1 cellular context compared by ENCODE assay signal in the genomic region with DNA sequence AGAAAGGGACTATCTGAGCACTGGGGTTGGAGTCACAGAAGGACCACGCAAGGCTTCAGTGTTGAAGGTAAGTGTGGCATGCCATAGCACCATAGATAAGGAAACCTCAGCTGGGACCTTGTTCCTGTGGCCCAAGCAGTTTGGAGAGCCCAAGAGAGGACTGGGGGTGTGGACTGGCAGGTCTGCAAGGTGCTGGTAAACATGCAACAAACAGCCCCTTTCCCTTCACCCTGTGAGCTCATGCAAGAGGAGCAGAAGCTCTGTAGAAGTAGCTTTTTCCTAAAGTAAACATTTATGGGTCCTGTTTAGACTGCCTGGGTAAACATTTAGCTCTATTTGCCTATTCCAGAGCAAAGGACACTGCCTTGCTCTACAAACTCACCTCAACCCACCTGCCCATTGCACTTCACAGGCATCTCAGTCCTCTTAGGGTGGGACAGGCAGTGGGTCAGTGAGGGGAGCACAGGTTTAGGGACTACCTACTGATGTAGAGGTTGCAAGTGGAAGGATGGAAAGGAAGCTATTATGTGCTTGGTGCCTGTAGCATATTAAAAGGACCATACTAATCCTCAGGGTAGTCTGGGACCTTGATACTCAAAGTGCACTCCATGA.
TF ChIP-seq lines count a peak whose summit lies in the region.

No MANE protein-coding gene starts in this region.

TF ChIP-seq in HepG2, 621 proteins besides CTCF, POLR2A, EP300 and RAD21 (continued from another document and continues in another):
- TF ChIP-seq, protein P1, sequence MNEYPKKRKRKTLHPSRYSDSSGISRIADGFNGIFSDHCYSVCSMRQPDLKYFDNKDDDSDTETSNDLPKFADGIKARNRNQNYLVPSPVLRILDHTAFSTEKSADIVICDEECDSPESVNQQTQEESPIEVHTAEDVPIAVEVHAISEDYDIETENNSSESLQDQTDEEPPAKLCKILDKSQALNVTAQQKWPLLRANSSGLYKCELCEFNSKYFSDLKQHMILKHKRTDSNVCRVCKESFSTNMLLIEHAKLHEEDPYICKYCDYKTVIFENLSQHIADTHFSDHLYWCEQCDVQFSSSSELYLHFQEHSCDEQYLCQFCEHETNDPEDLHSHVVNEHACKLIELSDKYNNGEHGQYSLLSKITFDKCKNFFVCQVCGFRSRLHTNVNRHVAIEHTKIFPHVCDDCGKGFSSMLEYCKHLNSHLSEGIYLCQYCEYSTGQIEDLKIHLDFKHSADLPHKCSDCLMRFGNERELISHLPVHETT (CRISPR knock-in tag; conservative IDR thresholded peaks at IDR 0.05): no peak
- TF ChIP-seq MLLT10 (CRISPR knock-in tag; IDR thresholded peaks at IDR 0.05): no peak
- TF ChIP-seq ZNF772 (CRISPR knock-in tag; IDR thresholded peaks at IDR 0.05): peak; percentile 90
- 0 out of 2 replicates have a peak, but pooled peaks have one; percentile 4 for TF ChIP-seq NFYC (CRISPR knock-in tag; IDR thresholded peaks at IDR 0.05)
- TF ChIP-seq BCL6 (CRISPR knock-in tag; IDR thresholded peaks at IDR 0.05): peak; percentile 62; the same call in 1 of the 2 replicates
- peak; percentile 71; the same call in 1 of the 2 replicates for TF ChIP-seq ZNF264 (CRISPR knock-in tag; IDR thresholded peaks at IDR 0.05)
- no peak for TF ChIP-seq NR0B2 (CRISPR knock-in tag; IDR thresholded peaks at IDR 0.05)
- TF ChIP-seq ZBTB37 (CRISPR knock-in tag; IDR thresholded peaks at IDR 0.05): 0 out of 2 replicates have a peak, but pooled peaks have one; percentile 53
- no peak for TF ChIP-seq AHR (CRISPR knock-in tag; IDR thresholded peaks at IDR 0.05)
- peak; percentile 68 for TF ChIP-seq KAT8 (CRISPR knock-in tag; IDR thresholded peaks at IDR 0.05)
- TF ChIP-seq ETV5 (CRISPR knock-in tag; IDR thresholded peaks at IDR 0.05; ENCODE audit: borderline replicate concordance): no peak; the same call in 1 of the 2 replicates
- no peak for TF ChIP-seq SP2 (CRISPR knock-in tag; IDR thresholded peaks at IDR 0.05)
- no peak for TF ChIP-seq ZNF383 (CRISPR knock-in tag; IDR thresholded peaks at IDR 0.05; ENCODE audit: borderline replicate concordance)
- TF ChIP-seq PAF1 (CRISPR knock-in tag; IDR thresholded peaks at IDR 0.05): no peak
- TF ChIP-seq, protein P2, sequence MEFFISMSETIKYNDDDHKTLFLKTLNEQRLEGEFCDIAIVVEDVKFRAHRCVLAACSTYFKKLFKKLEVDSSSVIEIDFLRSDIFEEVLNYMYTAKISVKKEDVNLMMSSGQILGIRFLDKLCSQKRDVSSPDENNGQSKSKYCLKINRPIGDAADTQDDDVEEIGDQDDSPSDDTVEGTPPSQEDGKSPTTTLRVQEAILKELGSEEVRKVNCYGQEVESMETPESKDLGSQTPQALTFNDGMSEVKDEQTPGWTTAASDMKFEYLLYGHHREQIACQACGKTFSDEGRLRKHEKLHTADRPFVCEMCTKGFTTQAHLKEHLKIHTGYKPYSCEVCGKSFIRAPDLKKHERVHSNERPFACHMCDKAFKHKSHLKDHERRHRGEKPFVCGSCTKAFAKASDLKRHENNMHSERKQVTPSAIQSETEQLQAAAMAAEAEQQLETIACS (CRISPR knock-in tag; IDR thresholded peaks at IDR 0.05): no peak
- no peak for TF ChIP-seq ZKSCAN1 (IDR thresholded peaks at IDR 0.05; ENCODE audit: low read length)
- no peak for TF ChIP-seq SNAPC2 (CRISPR knock-in tag; IDR thresholded peaks at IDR 0.05)
- TF ChIP-seq CEBPG (CRISPR knock-in tag; IDR thresholded peaks at IDR 0.05): peak; percentile 42; the same call in 1 of the 2 replicates
- TF ChIP-seq TIGD3 (CRISPR knock-in tag; IDR thresholded peaks at IDR 0.05; ENCODE audit: borderline replicate concordance): no peak
- TF ChIP-seq PRDM4 (CRISPR knock-in tag; IDR thresholded peaks at IDR 0.05; ENCODE audit: borderline replicate concordance): no peak
- TF ChIP-seq ZFX (CRISPR knock-in tag; IDR thresholded peaks at IDR 0.05; ENCODE audit: low read depth): peak; percentile 27; the same call in 1 of the 2 replicates
- no peak for TF ChIP-seq HNRNPH1 (optimal IDR thresholded peaks at IDR 0.05; ENCODE audit: low read depth, low read length)
- peak; percentile 92 for TF ChIP-seq ZNF629 (CRISPR knock-in tag; conservative IDR thresholded peaks at IDR 0.05)
- no peak for TF ChIP-seq PRPF4 (IDR thresholded peaks at IDR 0.05; ENCODE audit: low read depth, low read length, poor library complexity, severe bottlenecking)
- TF ChIP-seq MED13 (CRISPR knock-in tag; IDR thresholded peaks at IDR 0.05): no peak
- TF ChIP-seq, protein P3, sequence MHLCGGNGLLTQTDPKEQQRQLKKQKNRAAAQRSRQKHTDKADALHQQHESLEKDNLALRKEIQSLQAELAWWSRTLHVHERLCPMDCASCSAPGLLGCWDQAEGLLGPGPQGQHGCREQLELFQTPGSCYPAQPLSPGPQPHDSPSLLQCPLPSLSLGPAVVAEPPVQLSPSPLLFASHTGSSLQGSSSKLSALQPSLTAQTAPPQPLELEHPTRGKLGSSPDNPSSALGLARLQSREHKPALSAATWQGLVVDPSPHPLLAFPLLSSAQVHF (CRISPR knock-in tag; IDR thresholded peaks at IDR 0.05): no peak
- TF ChIP-seq REXO4 (CRISPR knock-in tag; IDR thresholded peaks at IDR 0.05; ENCODE audit: borderline replicate concordance): no peak
- peak; percentile 47; the same call in 1 of the 2 replicates for TF ChIP-seq EED (CRISPR knock-in tag; IDR thresholded peaks at IDR 0.05)
- TF ChIP-seq TAF15 (IDR thresholded peaks at IDR 0.05; ENCODE audit: low read depth, low read length, poor library complexity, severe bottlenecking): no peak
- peak; percentile 91 for TF ChIP-seq ZNF263 (CRISPR knock-in tag; IDR thresholded peaks at IDR 0.05)
- TF ChIP-seq GMEB1 (CRISPR knock-in tag; IDR thresholded peaks at IDR 0.05; ENCODE audit: borderline replicate concordance): peak; percentile 43; the same call in 1 of the 2 replicates
- no peak for TF ChIP-seq ZBTB42 (CRISPR knock-in tag; IDR thresholded peaks at IDR 0.05)
- TF ChIP-seq POLR2G (IDR thresholded peaks at IDR 0.05; ENCODE audit: low read depth, low read length): no peak
- no peak for TF ChIP-seq BHLHE40 (IDR thresholded peaks at IDR 0.05; ENCODE audit: low read length)
- TF ChIP-seq, protein P4, sequence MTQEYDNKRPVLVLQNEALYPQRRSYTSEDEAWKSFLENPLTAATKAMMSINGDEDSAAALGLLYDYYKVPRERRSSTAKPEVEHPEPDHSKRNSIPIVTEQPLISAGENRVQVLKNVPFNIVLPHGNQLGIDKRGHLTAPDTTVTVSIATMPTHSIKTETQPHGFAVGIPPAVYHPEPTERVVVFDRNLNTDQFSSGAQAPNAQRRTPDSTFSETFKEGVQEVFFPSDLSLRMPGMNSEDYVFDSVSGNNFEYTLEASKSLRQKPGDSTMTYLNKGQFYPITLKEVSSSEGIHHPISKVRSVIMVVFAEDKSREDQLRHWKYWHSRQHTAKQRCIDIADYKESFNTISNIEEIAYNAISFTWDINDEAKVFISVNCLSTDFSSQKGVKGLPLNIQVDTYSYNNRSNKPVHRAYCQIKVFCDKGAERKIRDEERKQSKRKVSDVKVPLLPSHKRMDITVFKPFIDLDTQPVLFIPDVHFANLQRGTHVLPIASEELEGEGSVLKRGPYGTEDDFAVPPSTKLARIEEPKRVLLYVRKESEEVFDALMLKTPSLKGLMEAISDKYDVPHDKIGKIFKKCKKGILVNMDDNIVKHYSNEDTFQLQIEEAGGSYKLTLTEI (CRISPR knock-in tag; conservative IDR thresholded peaks at IDR 0.05): no peak
- TF ChIP-seq, protein P5, sequence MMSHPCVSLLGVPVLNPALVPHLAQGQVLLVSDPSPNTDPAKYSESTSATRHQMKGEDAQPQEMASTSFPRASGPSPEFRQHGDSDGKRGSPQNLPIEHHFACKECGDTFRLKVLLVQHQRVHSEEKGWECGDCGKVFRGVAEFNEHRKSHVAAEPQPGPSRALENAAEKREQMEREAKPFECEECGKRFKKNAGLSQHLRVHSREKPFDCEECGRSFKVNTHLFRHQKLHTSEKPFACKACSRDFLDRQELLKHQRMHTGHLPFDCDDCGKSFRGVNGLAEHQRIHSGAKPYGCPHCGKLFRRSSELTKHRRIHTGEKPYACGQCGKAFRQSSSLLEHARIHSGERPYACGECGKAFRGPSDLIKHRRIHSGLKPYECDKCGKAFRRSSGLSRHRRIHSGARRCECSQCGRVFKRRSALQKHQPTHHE (CRISPR knock-in tag; IDR thresholded peaks at IDR 0.05; ENCODE audit: borderline replicate concordance): no peak
- TF ChIP-seq ZFY (CRISPR knock-in tag; IDR thresholded peaks at IDR 0.05): no peak
- no peak for TF ChIP-seq ZNF569 (CRISPR knock-in tag; IDR thresholded peaks at IDR 0.05; ENCODE audit: borderline replicate concordance)
- TF ChIP-seq, protein P6, sequence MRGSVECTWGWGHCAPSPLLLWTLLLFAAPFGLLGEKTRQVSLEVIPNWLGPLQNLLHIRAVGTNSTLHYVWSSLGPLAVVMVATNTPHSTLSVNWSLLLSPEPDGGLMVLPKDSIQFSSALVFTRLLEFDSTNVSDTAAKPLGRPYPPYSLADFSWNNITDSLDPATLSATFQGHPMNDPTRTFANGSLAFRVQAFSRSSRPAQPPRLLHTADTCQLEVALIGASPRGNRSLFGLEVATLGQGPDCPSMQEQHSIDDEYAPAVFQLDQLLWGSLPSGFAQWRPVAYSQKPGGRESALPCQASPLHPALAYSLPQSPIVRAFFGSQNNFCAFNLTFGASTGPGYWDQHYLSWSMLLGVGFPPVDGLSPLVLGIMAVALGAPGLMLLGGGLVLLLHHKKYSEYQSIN (CRISPR knock-in tag; IDR thresholded peaks at IDR 0.05; ENCODE audit: borderline replicate concordance): no peak
- no peak for TF ChIP-seq ZNF570 (CRISPR knock-in tag; IDR thresholded peaks at IDR 0.05; ENCODE audit: borderline replicate concordance)
- TF ChIP-seq ZNF549 (CRISPR knock-in tag; IDR thresholded peaks at IDR 0.05): 0 out of 2 replicates have a peak, but pooled peaks have one; percentile 22
- TF ChIP-seq PREB (CRISPR knock-in tag; IDR thresholded peaks at IDR 0.05): no peak
- TF ChIP-seq TBX2 (CRISPR knock-in tag; IDR thresholded peaks at IDR 0.05; ENCODE audit: borderline replicate concordance): peak; percentile 67; the same call in 1 of the 2 replicates
- TF ChIP-seq ZNF501 (CRISPR knock-in tag; IDR thresholded peaks at IDR 0.05): peak; percentile 86
- TF ChIP-seq REPIN1 (CRISPR knock-in tag; IDR thresholded peaks at IDR 0.05; ENCODE audit: borderline replicate concordance, low read depth): no peak
